ENCODE assay signal across 14 cellular contexts in the genomic region with DNA sequence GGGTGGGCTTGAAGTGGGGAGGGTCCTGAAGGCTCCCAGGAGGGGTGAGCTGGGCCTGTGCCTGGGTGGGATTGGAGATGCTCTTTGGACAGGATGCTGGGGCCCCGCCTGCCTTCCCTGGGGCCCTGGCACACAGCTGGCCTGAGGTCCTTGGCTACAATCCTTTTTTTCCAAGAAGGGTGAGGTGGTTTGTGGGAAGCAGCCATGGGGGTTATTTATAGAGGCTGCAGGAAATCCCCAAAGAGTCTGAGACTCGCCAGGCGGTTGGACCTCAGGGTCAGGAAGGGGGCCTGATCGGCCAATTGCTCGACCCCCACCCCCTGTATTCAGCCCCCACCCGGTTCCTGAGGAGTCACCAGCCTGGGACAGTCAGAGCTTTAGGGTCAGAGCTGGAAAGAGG. TPM values are rescaled to one million over a fixed set of nuclear protein-coding genes. Genes with fewer than 3 reads are reported as not detected.
DNase-seq lines count a peak whose midpoint lies in the region; ATAC-seq, FAIRE-seq and TF ChIP-seq lines count a peak whose summit lies in the region.
"Had no signal": no experiment of that assay in that cellular context is flagged by ENCODE, and none has a peak within 500 bp of the region (broad histone marks: within the 10 kb centered on the region; RNA-seq: fewer than 3 reads in every experiment).

No MANE protein-coding gene starts in this region.

- no peak overlapping the region for H3K4me3 Mint-ChIP-seq in stimulated activated naive B cell treated with anti-CD40 and anti-IgM and Interleukin-4, amounts not matched to agents 10 μg/mL and 1 μg/mL and 100 μg/mL, for 72 hours
- H3K4me3 Mint-ChIP-seq: activated T-helper 17 cell treated with anti-CD3 and anti-CD28 coated beads, Interleukin-2, amount 50 U/mL, for 72 hours; brain; T-helper 1 cell treated with Interleukin-12 subunit alpha and Interleukin-12 subunit beta and Interleukin-4 antibody, amounts not matched to agents 30 μg/mL and 1 μg/mL, for 36 hours had no signal

- no peak for TF ChIP-seq RAD21 in liver (IDR thresholded peaks at IDR 0.05)
- no peak for TF ChIP-seq RAD21 in HepG2 (CRISPR knock-in tag; IDR thresholded peaks at IDR 0.05)

- CTCF ChIA-PET in HepG2 (lab: Yijun Ruan, JAX; ENCODE audit: low intra/inter-chr PET ratio, low total read pairs) = interaction anchor here (4.2 kb wide), 1 partner anchor 39 kb away, joined by 49 read pairs; no protein-coding TSS in a partner anchor

- POLR2A ChIA-PET in HepG2 (lab: Yijun Ruan, JAX) = interaction anchor here (1.6 kb wide), 1 partner anchor 10 kb away, joined by 5 read pairs; a partner anchor contains a TSS

- intact Hi-C loops in HepG2 (cut with micrococcal nuclease; ENCODE audit: unreplicated experiment) = loop anchor here (10.0 kb wide), 1 partner anchor 117 kb away; a partner anchor contains a TSS
- intact Hi-C loops in aorta (cut with DNase I) = no loop called here

- H3K27me3 ChIP-seq in liver (ENCODE audit: control insufficient read depth in 4 of 4, insufficient read depth in 4 of 4, low read length in 3 of 4) = no peaks in the 10 kb centered on the region
- H3K27me3 ChIP-seq in HepG2 (ENCODE audit: control insufficient read depth in 1 of 2, insufficient read depth in 2 of 2, low read length in 2 of 2) = peaks cover 1 to 20% of the 10 kb centered on the region in 2 experiments; a peak in 3 of 5 replicates
- H3K27me3 ChIP-seq in aorta (ENCODE audit: control insufficient read depth in 1 of 2, insufficient read depth in 2 of 2, low read length in 1 of 2) = no peaks in the 10 kb centered on the region

- BruUV-seq in HepG2 (replicated peaks; lab: Mats Ljungman, UMichigan) = no TSS peak

- no peak overlapping the region for H3K27ac Mint-ChIP-seq in stimulated activated naive B cell treated with anti-CD40 and anti-IgM and Interleukin-4, amounts not matched to agents 10 μg/mL and 1 μg/mL and 100 μg/mL, for 72 hours
- H3K27ac Mint-ChIP-seq: activated T-helper 17 cell treated with anti-CD3 and anti-CD28 coated beads, Interleukin-2, amount 50 U/mL, for 72 hours; brain; T-helper 1 cell treated with Interleukin-12 subunit alpha and Interleukin-12 subunit beta and Interleukin-4 antibody, amounts not matched to agents 30 μg/mL and 1 μg/mL, for 36 hours had no signal

- peak overlapping the region in 1 of 2 donors; percentile 18 for H3K27ac ChIP-seq in liver (ENCODE audit: low read depth in 1 of 2, low read length in 2 of 2)
- H3K27ac ChIP-seq in HepG2 (ENCODE audit: extremely low read length, insufficient read depth, low read length) = no peak overlapping the region
- peak overlapping the region; percentile 57 to 77 for H3K27ac ChIP-seq in aorta (ENCODE audit: low read depth in 1 of 2, low read length in 2 of 2)
- H3K27ac ChIP-seq: epithelial cell of prostate had no signal

- H3K79me2 ChIP-seq in HepG2 (ENCODE audit: insufficient read depth, low read length) = no peaks in the 10 kb centered on the region

- H3K9ac ChIP-seq in liver (ENCODE audit: low read depth in 1 of 2, low read length in 2 of 2) (no peak overlapping the region), HepG2 (ENCODE audit: insufficient read depth, low read depth, low read length) (no peak overlapping the region)

- H3K4me1 ChIP-seq in liver (ENCODE audit: control insufficient read depth in 4 of 4, insufficient read depth in 4 of 4, low read length in 3 of 4) = no peaks in the 10 kb centered on the region
- H3K4me1 ChIP-seq in HepG2 (ENCODE audit: insufficient read depth, low read length) = peaks cover 20% of the 10 kb centered on the region; the same call in 1 of the 2 replicates
- peaks cover 3 to 4% of the 10 kb centered on the region in 2 donors for H3K4me1 ChIP-seq in aorta (ENCODE audit: control insufficient read depth in 1 of 2, insufficient read depth in 2 of 2, low read length in 2 of 2)

- no peaks in the 10 kb centered on the region for H3K9me3 ChIP-seq in liver (ENCODE audit: control insufficient read depth in 4 of 4, low read length in 3 of 4)
- no peaks in the 10 kb centered on the region for H3K9me3 ChIP-seq in HepG2 (ENCODE audit: low read length)
- H3K9me3 ChIP-seq in aorta (ENCODE audit: control insufficient read depth, low read length) = no peaks in the 10 kb centered on the region
- H3K9me3 ChIP-seq: mucosa of descending colon had no signal

- no peak for TF ChIP-seq EP300 in HepG2 (IDR thresholded peaks at IDR 0.05; ENCODE audit: low read depth in 2 of 2, low read length in 2 of 2)
- TF ChIP-seq EP300 in HepG2 (CRISPR knock-in tag; IDR thresholded peaks at IDR 0.05; ENCODE audit: borderline replicate concordance) = no peak

- no peak overlapping the region for H2AFZ ChIP-seq in HepG2 (ENCODE audit: low read length)

- H3K36me3 Mint-ChIP-seq in stimulated activated naive B cell treated with anti-CD40 and anti-IgM and Interleukin-4, amounts not matched to agents 10 μg/mL and 1 μg/mL and 100 μg/mL, for 72 hours = peaks cover 2 to 15% of the 10 kb centered on the region in 2 donors

- H4K20me1 ChIP-seq in HepG2 (ENCODE audit: insufficient read depth, low read length) = no peaks in the 10 kb centered on the region

- in situ Hi-C loops in HepG2 (cut with HindIII; ENCODE audit: extremely low pct_ligation_motif_present, low pct_unique_long_range_greater_than_20kb) = loop anchor here (5.0 kb wide), 1 partner anchor 40 kb away; no protein-coding TSS in a partner anchor

- TF ChIP-seq CTCF in liver (IDR thresholded peaks at IDR 0.05; ENCODE audit: low read depth, low read length, missing input control) = no peak
- TF ChIP-seq CTCF in HepG2 (CRISPR knock-in tag; IDR thresholded peaks at IDR 0.05) = no peak
- TF ChIP-seq CTCF in fibroblast of pulmonary artery (IDR thresholded peaks at IDR 0.05; ENCODE audit: low read length, missing control alignments) = no peak
- no peak for TF ChIP-seq CTCF in omental fat pad (IDR thresholded peaks at IDR 0.05)

- no peaks in the 10 kb centered on the region for H3K9me3 Mint-ChIP-seq in stimulated activated naive B cell treated with anti-CD40 and anti-IgM and Interleukin-4, amounts not matched to agents 10 μg/mL and 1 μg/mL and 100 μg/mL, for 72 hours
- H3K9me3 Mint-ChIP-seq: activated T-helper 17 cell treated with anti-CD3 and anti-CD28 coated beads, Interleukin-2, amount 50 U/mL, for 72 hours; brain; T-helper 1 cell treated with Interleukin-12 subunit alpha and Interleukin-12 subunit beta and Interleukin-4 antibody, amounts not matched to agents 30 μg/mL and 1 μg/mL, for 36 hours had no signal

- peaks cover 29 to 54% of the 10 kb centered on the region in 2 donors for H3K27me3 Mint-ChIP-seq in stimulated activated naive B cell treated with anti-CD40 and anti-IgM and Interleukin-4, amounts not matched to agents 10 μg/mL and 1 μg/mL and 100 μg/mL, for 72 hours

- no peak overlapping the region for H3K4me2 ChIP-seq in HepG2 (ENCODE audit: low read depth, low read length)

- no peak for ATAC-seq in HepG2
- peak; percentile 39 for ATAC-seq in omental fat pad (ENCODE audit: low FRiP score)
- ATAC-seq in aorta (ENCODE audit: low FRiP score) = peak; percentile 66
- ATAC-seq in HG03354 (IDR thresholded peaks at IDR 0.05; ENCODE audit: poor library complexity, severe bottlenecking, unreplicated experiment) = no peak
- ATAC-seq in stimulated activated naive B cell treated with anti-CD40 and anti-IgM and Interleukin-4, amounts not matched to agents 10 μg/mL and 1 μg/mL and 100 μg/mL, for 72 hours (replicated peaks) = no peak
- ATAC-seq: activated T-helper 17 cell treated with anti-CD3 and anti-CD28 coated beads, Interleukin-2, amount 50 U/mL, for 72 hours; mucosa of descending colon had no signal

- WGBS in liver = 31% methylated on average over 6 of the region's 6 CpGs
- WGBS in HepG2 (ENCODE audit: low lambda C conversion rate) = 23% methylated on average over 5 of the region's 6 CpGs
- WGBS in aorta, 2 donors = 0 to 2% methylated on average over 5 to 6 of the region's 6 CpGs

- H3K36me3 ChIP-seq in liver (ENCODE audit: control insufficient read depth in 4 of 4, insufficient read depth in 3 of 4, low read depth in 1 of 4, low read length in 3 of 4) (peaks cover 0 to 3% (median 0%) of the 10 kb centered on the region in 4 donors), HepG2 (replicated peaks in 1 of 2; ENCODE audit: control insufficient read depth in 1 of 2, insufficient read depth in 2 of 2, low read length in 2 of 2) (no peaks in the 10 kb centered on the region), aorta (ENCODE audit: control insufficient read depth in 1 of 2, insufficient read depth in 2 of 2, low read length in 1 of 2) (no peaks in the 10 kb centered on the region)

- no peak for DNase-seq in HepG2 (ENCODE audit: low spot score)
- DNase-seq in fibroblast of pulmonary artery (ENCODE audit: low read depth) = peak; percentile 52
- no peak for DNase-seq in omental fat pad (ENCODE audit: low spot score)
- peak; percentile 72 to 83 for DNase-seq in aorta
- DNase-seq in NCI-H2171 treated with DMSO at 0.1 percent for 48 hours (lab: John Stamatoyannopoulos, UW) = no peak
- no peak for DNase-seq in stimulated activated naive B cell treated with anti-CD40 and anti-IgM and Interleukin-4, amounts not matched to agents 10 μg/mL and 1 μg/mL and 100 μg/mL, for 72 hours
- DNase-seq: mucosa of descending colon had no signal

- FAIRE-seq in HepG2 (lab: Jason Lieb, UNC) = no peak
- FAIRE-seq: D721Med had no signal

- peaks cover 9 to 32% of the 10 kb centered on the region in 2 donors for H3K4me1 Mint-ChIP-seq in stimulated activated naive B cell treated with anti-CD40 and anti-IgM and Interleukin-4, amounts not matched to agents 10 μg/mL and 1 μg/mL and 100 μg/mL, for 72 hours

- H3K4me3 ChIP-seq in liver (ENCODE audit: low read depth in 1 of 3, low read length in 3 of 3) = no peak overlapping the region
- H3K4me3 ChIP-seq in HepG2 (replicated peaks in 1 of 3; ENCODE audit: insufficient read depth in 1 of 3, low read depth in 2 of 3, low read length in 3 of 3) = no peak overlapping the region
- H3K4me3 ChIP-seq in fibroblast of pulmonary artery (replicated peaks; ENCODE audit: low read depth, low read length) = no peak overlapping the region
- H3K4me3 ChIP-seq in aorta (ENCODE audit: low read length in 2 of 2) = no peak overlapping the region
- H3K4me3 ChIP-seq: mucosa of descending colon had no signal

- no peak for TF ChIP-seq POLR2A in HepG2 (IDR thresholded peaks at IDR 0.05; ENCODE audit: insufficient read depth in 1 of 2, low read depth in 2 of 2, low read length in 2 of 2)

RNA-seq across cellular contexts. Expression of a gene that starts 10.0 kb away (rescaled TPM):
- total RNA-seq in liver (10 to 100 TPM in 1 of 2 donors, 1 to 10 TPM in 1; 9.8 to 15.5 TPM), HepG2 (2016; rRNA removed; fragmentation: Illumina TruSeq; extraction: Trizol) (21.9 and 30.0 TPM in 2 replicates), omental fat pad (10 to 100 TPM in 2 of 4 donors, 1 to 10 TPM in 2; 7.2 to 36.4 (median 12.0) TPM), aorta (10 to 100 TPM; 16.7 to 27.7 TPM)
- polyA plus RNA-seq in liver (1 to 10 TPM; 4.9 to 9.4 TPM), HepG2 (2011; rRNA removed) (17.5 and 19.4 TPM in 2 replicates), aorta (10 to 100 TPM in 1 of 2 donors, 1 to 10 TPM in 1; 3.4 to 32.2 TPM)
- total RNA-seq in HepG2 (2016; cell fraction: cytosol; rRNA removed; fragmentation: Illumina TruSeq; extraction: Trizol; ENCODE audit: low read depth) = 7.6 and 7.7 TPM in 2 replicates
- 20.5 and 30.8 TPM in 2 replicates for total RNA-seq in HepG2 (2016; cell fraction: insoluble cytoplasmic fraction; rRNA removed; fragmentation: Illumina TruSeq; extraction: Trizol)
- 10.2 and 11.9 TPM in 2 replicates for total RNA-seq in HepG2 (2016; cell fraction: membrane; rRNA removed; fragmentation: Illumina TruSeq; extraction: Trizol)
- total RNA-seq in HepG2 (2016; cell fraction: nucleus; rRNA removed; fragmentation: Illumina TruSeq; extraction: Trizol) = 21.2 and 29.1 TPM in 2 replicates
- polyA plus RNA-seq in HepG2 (2011; cell fraction: cytosol; rRNA removed) = 12.8 and 16.0 TPM in 2 replicates
- 70.0 and 87.3 TPM in 2 replicates for polyA plus RNA-seq in HepG2 (2011; cell fraction: nucleus; rRNA removed)
- polyA plus RNA-seq in HepG2 (2012) = 18.4 and 23.1 TPM in 2 replicates
- 2.2 and 2.4 TPM in 2 replicates for polyA plus RNA-seq in HepG2 (2016; cell fraction: cytosol; fragmentation: Illumina TruSeq; extraction: Trizol; ENCODE audit: low read depth)
- polyA plus RNA-seq in HepG2 (2016; cell fraction: insoluble cytoplasmic fraction; fragmentation: Illumina TruSeq; extraction: Trizol; ENCODE audit: low read depth) = 28.4 and 29.4 TPM in 2 replicates
- polyA plus RNA-seq in HepG2 (2016; cell fraction: membrane; fragmentation: Illumina TruSeq; extraction: Trizol; ENCODE audit: low read depth) = 6.0 and 6.4 TPM in 2 replicates
- polyA plus RNA-seq in HepG2 (2016; cell fraction: nucleus; fragmentation: Illumina TruSeq; extraction: Trizol; ENCODE audit: insufficient read depth, low read depth) = 98.3 and 114 TPM in 2 replicates
- polyA minus RNA-seq in HepG2 (2011; rRNA and poly(A)+ RNA removed; ENCODE audit: low replicate concordance) = 24.6 and 34.1 TPM in 2 replicates
- 13.8 and 14.8 TPM in 2 replicates for polyA minus RNA-seq in HepG2 (2011; cell fraction: cytosol; rRNA and poly(A)+ RNA removed)
- 29.1 and 29.5 TPM in 2 replicates for polyA minus RNA-seq in HepG2 (2011; cell fraction: nucleus; rRNA and poly(A)+ RNA removed)

RNA-seq across cellular contexts. Expression of a gene that starts 12.7 kb away (rescaled TPM):
- total RNA-seq in liver (1 to 10 TPM; 1.8 to 5.8 TPM), HepG2 (2016; rRNA removed; fragmentation: Illumina TruSeq; extraction: Trizol) (0.79 and 1.8 TPM in 2 replicates), omental fat pad (1 to 10 TPM; 5.5 to 6.1 (median 5.8) TPM), aorta (10 to 100 TPM; 10.9 to 17.4 TPM)
- polyA plus RNA-seq in liver (1 to 10 TPM in 1 of 2 donors, under 1 TPM in 1; 0.75 to 2.3 TPM), HepG2 (2011; rRNA removed) (3.5 and 5.1 TPM in 2 replicates), aorta (10 to 100 TPM in 1 of 2 donors, 1 to 10 TPM in 1; 1.3 to 19.4 TPM)
- 0.26 and 0.51 TPM in 2 replicates for total RNA-seq in HepG2 (2016; cell fraction: cytosol; rRNA removed; fragmentation: Illumina TruSeq; extraction: Trizol; ENCODE audit: low read depth)
- 0.62 and 2.2 TPM in 2 replicates for total RNA-seq in HepG2 (2016; cell fraction: insoluble cytoplasmic fraction; rRNA removed; fragmentation: Illumina TruSeq; extraction: Trizol)
- 0.69 and 0.87 TPM in 2 replicates for total RNA-seq in HepG2 (2016; cell fraction: membrane; rRNA removed; fragmentation: Illumina TruSeq; extraction: Trizol)
- 3.0 and 3.6 TPM in 2 replicates for total RNA-seq in HepG2 (2016; cell fraction: nucleus; rRNA removed; fragmentation: Illumina TruSeq; extraction: Trizol)
- polyA plus RNA-seq in HepG2 (2011; cell fraction: cytosol; rRNA removed) = 1.8 and 2.2 TPM in 2 replicates
- 27.1 and 30.5 TPM in 2 replicates for polyA plus RNA-seq in HepG2 (2011; cell fraction: nucleus; rRNA removed)
- 3.2 and 4.5 TPM in 2 replicates for polyA plus RNA-seq in HepG2 (2012)
- polyA plus RNA-seq in HepG2 (2016; cell fraction: cytosol; fragmentation: Illumina TruSeq; extraction: Trizol; ENCODE audit: low read depth) = 0.24 and 0.28 TPM in 2 replicates
- 0.87 and 1.1 TPM in 2 replicates for polyA plus RNA-seq in HepG2 (2016; cell fraction: insoluble cytoplasmic fraction; fragmentation: Illumina TruSeq; extraction: Trizol; ENCODE audit: low read depth)
- 0.37 and 0.50 TPM in 2 replicates for polyA plus RNA-seq in HepG2 (2016; cell fraction: membrane; fragmentation: Illumina TruSeq; extraction: Trizol; ENCODE audit: low read depth)
- 12.4 and 14.0 TPM in 2 replicates for polyA plus RNA-seq in HepG2 (2016; cell fraction: nucleus; fragmentation: Illumina TruSeq; extraction: Trizol; ENCODE audit: insufficient read depth, low read depth)
- 7.6 and 10.4 TPM in 2 replicates for polyA minus RNA-seq in HepG2 (2011; rRNA and poly(A)+ RNA removed; ENCODE audit: low replicate concordance)
- 3.0 TPM in 2 replicates for polyA minus RNA-seq in HepG2 (2011; cell fraction: cytosol; rRNA and poly(A)+ RNA removed)
- polyA minus RNA-seq in HepG2 (2011; cell fraction: nucleus; rRNA and poly(A)+ RNA removed) = 9.2 and 9.3 TPM in 2 replicates

RNA-seq across cellular contexts. Expression of a gene that starts 29.8 kb away (rescaled TPM):
- total RNA-seq in liver (10 to 100 TPM in 1 of 2 donors, 1 to 10 TPM in 1; 7.4 to 11.8 TPM), HepG2 (2016; rRNA removed; fragmentation: Illumina TruSeq; extraction: Trizol) (not detected in 2 replicates), omental fat pad (100 to 1,000 TPM in 2 of 4 donors, 10 to 100 TPM in 2; 39.7 to 139 (median 114) TPM), aorta (100 to 1,000 TPM; 368 to 411 TPM)
- polyA plus RNA-seq in liver (1 to 10 TPM; 4.2 to 9.9 TPM), HepG2 (2011; rRNA removed) (0.26 TPM in 1 of 2 replicates, not detected in the other), aorta (10 to 100 TPM in 1 of 2 donors, 1 to 10 TPM in 1; 4.0 to 21.8 TPM)
- total RNA-seq in HepG2 (2016; cell fraction: cytosol; rRNA removed; fragmentation: Illumina TruSeq; extraction: Trizol; ENCODE audit: low read depth) = not detected in 2 replicates
- total RNA-seq in HepG2 (2016; cell fraction: insoluble cytoplasmic fraction; rRNA removed; fragmentation: Illumina TruSeq; extraction: Trizol) = not detected in 2 replicates
- total RNA-seq in HepG2 (2016; cell fraction: membrane; rRNA removed; fragmentation: Illumina TruSeq; extraction: Trizol) = not detected in 2 replicates
- not detected in 2 replicates for total RNA-seq in HepG2 (2016; cell fraction: nucleus; rRNA removed; fragmentation: Illumina TruSeq; extraction: Trizol)
- polyA plus RNA-seq in HepG2 (2011; cell fraction: cytosol; rRNA removed) = not detected in 2 replicates
- 0.26 and 0.58 TPM in 2 replicates for polyA plus RNA-seq in HepG2 (2011; cell fraction: nucleus; rRNA removed)
- not detected in 2 replicates for polyA plus RNA-seq in HepG2 (2012)
- polyA plus RNA-seq in HepG2 (2016; cell fraction: cytosol; fragmentation: Illumina TruSeq; extraction: Trizol; ENCODE audit: low read depth) = not detected in 2 replicates
- not detected in 2 replicates for polyA plus RNA-seq in HepG2 (2016; cell fraction: insoluble cytoplasmic fraction; fragmentation: Illumina TruSeq; extraction: Trizol; ENCODE audit: low read depth)
- not detected in 2 replicates for polyA plus RNA-seq in HepG2 (2016; cell fraction: membrane; fragmentation: Illumina TruSeq; extraction: Trizol; ENCODE audit: low read depth)
- polyA plus RNA-seq in HepG2 (2016; cell fraction: nucleus; fragmentation: Illumina TruSeq; extraction: Trizol; ENCODE audit: insufficient read depth, low read depth) = not detected in 2 replicates
- not detected in 2 replicates for polyA minus RNA-seq in HepG2 (2011; rRNA and poly(A)+ RNA removed; ENCODE audit: low replicate concordance)
- not detected in 2 replicates for polyA minus RNA-seq in HepG2 (2011; cell fraction: cytosol; rRNA and poly(A)+ RNA removed)
- not detected in 2 replicates for polyA minus RNA-seq in HepG2 (2011; cell fraction: nucleus; rRNA and poly(A)+ RNA removed)

RNA-seq across cellular contexts. Expression of a gene that starts 38.0 kb away (rescaled TPM):
- total RNA-seq in liver = 10 to 100 TPM in 1 of 2 donors, 1 to 10 TPM in 1; 7.9 to 13.5 TPM
- 10 to 100 TPM; 28.2 to 37.9 TPM for polyA plus RNA-seq in liver
- 17.5 and 24.5 TPM in 2 replicates for total RNA-seq in HepG2 (2016; rRNA removed; fragmentation: Illumina TruSeq; extraction: Trizol)
- 25.4 and 29.1 TPM in 2 replicates for total RNA-seq in HepG2 (2016; cell fraction: cytosol; rRNA removed; fragmentation: Illumina TruSeq; extraction: Trizol; ENCODE audit: low read depth)
- 15.9 and 21.5 TPM in 2 replicates for total RNA-seq in HepG2 (2016; cell fraction: insoluble cytoplasmic fraction; rRNA removed; fragmentation: Illumina TruSeq; extraction: Trizol)
- 26.5 and 27.3 TPM in 2 replicates for total RNA-seq in HepG2 (2016; cell fraction: membrane; rRNA removed; fragmentation: Illumina TruSeq; extraction: Trizol)
- total RNA-seq in HepG2 (2016; cell fraction: nucleus; rRNA removed; fragmentation: Illumina TruSeq; extraction: Trizol) = 12.8 and 19.3 TPM in 2 replicates
- polyA plus RNA-seq in HepG2 (2011; rRNA removed) = 26.0 and 26.6 TPM in 2 replicates
- polyA plus RNA-seq in HepG2 (2011; cell fraction: cytosol; rRNA removed) = 26.2 and 28.7 TPM in 2 replicates
- 28.5 and 30.3 TPM in 2 replicates for polyA plus RNA-seq in HepG2 (2011; cell fraction: nucleus; rRNA removed)
- 23.7 and 24.8 TPM in 2 replicates for polyA plus RNA-seq in HepG2 (2012)
- polyA plus RNA-seq in HepG2 (2016; cell fraction: cytosol; fragmentation: Illumina TruSeq; extraction: Trizol; ENCODE audit: low read depth) = 60.1 and 61.7 TPM in 2 replicates
- polyA plus RNA-seq in HepG2 (2016; cell fraction: insoluble cytoplasmic fraction; fragmentation: Illumina TruSeq; extraction: Trizol; ENCODE audit: low read depth) = 37.0 and 42.5 TPM in 2 replicates
- 48.4 and 51.3 TPM in 2 replicates for polyA plus RNA-seq in HepG2 (2016; cell fraction: membrane; fragmentation: Illumina TruSeq; extraction: Trizol; ENCODE audit: low read depth)
- 41.0 and 47.5 TPM in 2 replicates for polyA plus RNA-seq in HepG2 (2016; cell fraction: nucleus; fragmentation: Illumina TruSeq; extraction: Trizol; ENCODE audit: insufficient read depth, low read depth)
- 10.1 and 17.7 TPM in 2 replicates for polyA minus RNA-seq in HepG2 (2011; rRNA and poly(A)+ RNA removed; ENCODE audit: low replicate concordance)
- 6.3 and 6.9 TPM in 2 replicates for polyA minus RNA-seq in HepG2 (2011; cell fraction: cytosol; rRNA and poly(A)+ RNA removed)
- polyA minus RNA-seq in HepG2 (2011; cell fraction: nucleus; rRNA and poly(A)+ RNA removed) = 7.2 and 10.8 TPM in 2 replicates
- 10 to 100 TPM in 3 of 4 donors, 1 to 10 TPM in 1; 4.6 to 44.4 (median 23.8) TPM for total RNA-seq in omental fat pad
- total RNA-seq in aorta = 10 to 100 TPM; 21.4 to 33.2 TPM
- polyA plus RNA-seq in aorta = 10 to 100 TPM; 24.2 to 71.0 TPM

RNA-seq across cellular contexts. Expression of a gene that starts 41.7 kb away (rescaled TPM):
- total RNA-seq in liver = 100 to 1,000 TPM in 1 of 2 donors, 10 to 100 TPM in 1; 23.3 to 123 TPM
- 100 to 1,000 TPM; 158 to 301 TPM for polyA plus RNA-seq in liver
- 77.3 and 93.6 TPM in 2 replicates for total RNA-seq in HepG2 (2016; rRNA removed; fragmentation: Illumina TruSeq; extraction: Trizol)
- total RNA-seq in HepG2 (2016; cell fraction: cytosol; rRNA removed; fragmentation: Illumina TruSeq; extraction: Trizol; ENCODE audit: low read depth) = 45.1 and 52.9 TPM in 2 replicates
- total RNA-seq in HepG2 (2016; cell fraction: insoluble cytoplasmic fraction; rRNA removed; fragmentation: Illumina TruSeq; extraction: Trizol) = 85.6 and 107 TPM in 2 replicates
- 66.3 and 68.2 TPM in 2 replicates for total RNA-seq in HepG2 (2016; cell fraction: membrane; rRNA removed; fragmentation: Illumina TruSeq; extraction: Trizol)
- 30.0 and 33.9 TPM in 2 replicates for total RNA-seq in HepG2 (2016; cell fraction: nucleus; rRNA removed; fragmentation: Illumina TruSeq; extraction: Trizol)
- polyA plus RNA-seq in HepG2 (2011; rRNA removed) = 67.7 and 74.0 TPM in 2 replicates
- 58.9 and 74.9 TPM in 2 replicates for polyA plus RNA-seq in HepG2 (2011; cell fraction: cytosol; rRNA removed)
- 20.3 and 25.7 TPM in 2 replicates for polyA plus RNA-seq in HepG2 (2011; cell fraction: nucleus; rRNA removed)
- 44.9 and 52.3 TPM in 2 replicates for polyA plus RNA-seq in HepG2 (2012)
- polyA plus RNA-seq in HepG2 (2016; cell fraction: cytosol; fragmentation: Illumina TruSeq; extraction: Trizol; ENCODE audit: low read depth) = 56.0 and 60.4 TPM in 2 replicates
- 143 and 167 TPM in 2 replicates for polyA plus RNA-seq in HepG2 (2016; cell fraction: insoluble cytoplasmic fraction; fragmentation: Illumina TruSeq; extraction: Trizol; ENCODE audit: low read depth)
- polyA plus RNA-seq in HepG2 (2016; cell fraction: membrane; fragmentation: Illumina TruSeq; extraction: Trizol; ENCODE audit: low read depth) = 87.6 and 88.1 TPM in 2 replicates
- polyA plus RNA-seq in HepG2 (2016; cell fraction: nucleus; fragmentation: Illumina TruSeq; extraction: Trizol; ENCODE audit: insufficient read depth, low read depth) = 83.1 and 91.2 TPM in 2 replicates
- 18.5 and 37.3 TPM in 2 replicates for polyA minus RNA-seq in HepG2 (2011; rRNA and poly(A)+ RNA removed; ENCODE audit: low replicate concordance)
- 16.2 and 18.6 TPM in 2 replicates for polyA minus RNA-seq in HepG2 (2011; cell fraction: cytosol; rRNA and poly(A)+ RNA removed)
- polyA minus RNA-seq in HepG2 (2011; cell fraction: nucleus; rRNA and poly(A)+ RNA removed) = 3.0 and 5.1 TPM in 2 replicates
- total RNA-seq in omental fat pad = 100 to 1,000 TPM in 3 of 4 donors, 10 to 100 TPM in 1; 87.9 to 134 (median 119) TPM
- total RNA-seq in aorta = 10 to 100 TPM; 41.9 to 53.9 TPM
- polyA plus RNA-seq in aorta = 100 to 1,000 TPM; 134 to 177 TPM

Comparison
In these comparisons a context has a peak if more than half of its experiments do, and no peak if none do; other contexts are left out.
1. RNA of a gene that starts 29.8 kb away (total RNA-seq): 368 to 411 TPM in aorta, 39.7 to 139 TPM in omental fat pad and 7.4 to 11.8 TPM in liver; not detected in HepG2; every median in the first group is over 4 times any median in the second.
2. ATAC-seq: peak in omental fat pad (single experiment) and aorta (single experiment); none in HepG2 (single experiment), HG03354 (single experiment) and stimulated activated naive B cell treated with anti-CD40 and anti-IgM and Interleukin-4, amounts not matched to agents 10 μg/mL and 1 μg/mL and 100 μg/mL, for 72 hours (0 of 2).
3. DNase-seq: peak in fibroblast of pulmonary artery (single experiment) and aorta (2 of 2); none in HepG2 (single experiment), omental fat pad (single experiment), NCI-H2171 treated with DMSO at 0.1 percent for 48 hours (single experiment) and stimulated activated naive B cell treated with anti-CD40 and anti-IgM and Interleukin-4, amounts not matched to agents 10 μg/mL and 1 μg/mL and 100 μg/mL, for 72 hours (single experiment).